Comparison of ENCODE assay signal across 1 cellular context in genomic region chr13:50923272-50923671, GRCh38.
TF ChIP-seq lines count a peak whose summit lies in the region.

No MANE protein-coding gene starts in this region.

TF ChIP-seq in GM12878, 131 proteins besides CTCF, POLR2A, EP300 and RAD21 (continued from another document):
- TF ChIP-seq CBX3 (IDR thresholded peaks at IDR 0.05; ENCODE audit: borderline replicate concordance, low read depth) (0 out of 2 replicates have a peak, but pooled peaks have one; percentile 46), CBX5 (IDR thresholded peaks at IDR 0.05; ENCODE audit: low read depth) (peak; percentile 89; the same call in 1 of the 2 replicates), ZNF274 (IDR thresholded peaks at IDR 0.05; ENCODE audit: insufficient read depth, insufficient read length) (no peak), MTA2 (IDR thresholded peaks at IDR 0.05; ENCODE audit: low read depth) (no peak), EED (IDR thresholded peaks at IDR 0.05; ENCODE audit: low read depth) (no peak), MYC (IDR thresholded peaks at IDR 0.05; ENCODE audit: insufficient read depth, insufficient read length, insufficient replicate concordance, low read length, severe bottlenecking) (no peak), ATF2 (IDR thresholded peaks at IDR 0.05; ENCODE audit: low read length) (no peak), EGR1 (IDR thresholded peaks at IDR 0.05; ENCODE audit: borderline replicate concordance in 1 of 2, low read depth in 2 of 2, low read length in 2 of 2) (no peak), RELB (IDR thresholded peaks at IDR 0.05; ENCODE audit: low read depth) (no peak)
